8 cellular contexts compared by ENCODE assay signal in genomic region chr2:218217366-218218309, GRCh38. TPM values are rescaled to one million over a fixed set of nuclear protein-coding genes. Genes with fewer than 3 reads are reported as not detected.
A peak's percentile ranks its signal among the peaks of the same experiment; 100 is the strongest.
DNase-seq lines count a peak whose midpoint lies in the region; ATAC-seq and TF ChIP-seq lines count a peak whose summit lies in the region.

No MANE protein-coding gene starts in this region.

- CTCF ChIA-PET in HEK293T (lab: Yijun Ruan, JAX): no interaction called here

- no peaks in the 10 kb centered on the region for H3K9me3 ChIP-seq in esophagus muscularis mucosa

- peak overlapping the region; percentile 94 for H3K4me3 ChIP-seq in GM12864 (ENCODE audit: low read depth, low read length)
- H3K4me3 ChIP-seq in esophagus muscularis mucosa: peak overlapping the region; percentile 84 to 96 (median 86)

- no peaks in the 10 kb centered on the region for H3K36me3 ChIP-seq in esophagus muscularis mucosa

- peaks cover 55 to 56% of the 10 kb centered on the region in 2 donors for H3K4me1 Mint-ChIP-seq in natural killer cell

- no peak for TF ChIP-seq POLR2A in esophagus muscularis mucosa (IDR thresholded peaks at IDR 0.05; ENCODE audit: low read depth)

- peak overlapping the region; percentile 98 to 99 for H3K27ac Mint-ChIP-seq in natural killer cell

- peak overlapping the region; percentile 89 to 96 (median 94) for H3K27ac ChIP-seq in esophagus muscularis mucosa (replicated peaks in 1 of 4)

- POLR2A ChIA-PET in HEK293T (lab: Yijun Ruan, JAX): interaction anchor here (1.1 to 1.8 kb wide), 3 partner anchors 7 to 52 kb away, joined by 3 to 9 read pairs (median 5); partner anchors contain the start of genes AAMP and PNKD

- no peaks in the 10 kb centered on the region for H3K27me3 Mint-ChIP-seq in natural killer cell (ENCODE audit: low read depth in 2 of 2)

- DNase-seq in GM12864 (ENCODE audit: low read depth): peak; percentile 30
- DNase-seq in HEK293T (ENCODE audit: extremely low spot score): peak; percentile 51
- DNase-seq in NOMO-1 treated with DMSO at 0.1 percent for 48 hours (lab: John Stamatoyannopoulos, UW; ENCODE audit: unreplicated experiment): peak; percentile 59
- peak; percentile 70 for DNase-seq in activated T-cell treated with anti-CD3 and anti-CD28 coated beads, Interleukin-2, amount 50 U/mL, for 1 hour
- DNase-seq in esophagus muscularis mucosa (ENCODE audit: extremely low spot score): no peak
- DNase-seq in natural killer cell: peak; percentile 62
- DNase-seq in stimulated activated naive CD4-positive, alpha-beta T cell treated with Interleukin-2 at 50 U/mL for 16 hours (lab: John Stamatoyannopoulos, UW): peak; percentile 73
- no peak for DNase-seq in NCI-H2029 (lab: John Stamatoyannopoulos, UW)

- no peaks in the 10 kb centered on the region for H3K27me3 ChIP-seq in esophagus muscularis mucosa

- intact Hi-C loops in esophagus muscularis mucosa (cut with DNase I) (loop anchor here (5.0 kb wide), 1 partner anchor 45 kb away; the partner anchor contains the start of gene GPBAR1), natural killer cell (cut with micrococcal nuclease) (loop anchor here (1.0 to 5.0 kb wide), 4 partner anchors 12 to 680 kb away; partner anchors contain the start of genes CTDSP1 and CXCR2)

- WGBS in esophagus muscularis mucosa: 1% methylated on average over 44 of the region's 47 CpGs

- TF ChIP-seq CTCF in GM12864 (IDR thresholded peaks at IDR 0.05; ENCODE audit: low read depth, low read length, missing control alignments) (no peak), esophagus muscularis mucosa (IDR thresholded peaks at IDR 0.05) (no peak), natural killer cell (IDR thresholded peaks at IDR 0.05) (no peak)

- TF ChIP-seq EP300 in esophagus muscularis mucosa (IDR thresholded peaks at IDR 0.05): no peak

- peaks cover 11% of the 10 kb centered on the region for H3K36me3 Mint-ChIP-seq in natural killer cell

- H3K4me3 Mint-ChIP-seq in natural killer cell: peak overlapping the region; percentile 96

- peaks cover 40 to 58% (median 55%) of the 10 kb centered on the region in 4 donors for H3K4me1 ChIP-seq in esophagus muscularis mucosa

- ATAC-seq in natural killer cell: peak; percentile 49 to 77 (median 57)

- H3K9me3 Mint-ChIP-seq in natural killer cell: no peaks in the 10 kb centered on the region

TF ChIP-seq in HEK293T, 16 proteins besides CTCF, POLR2A, EP300 and RAD21:
- TF ChIP-seq PKNOX1 (IDR thresholded peaks at IDR 0.05): no peak
- TF ChIP-seq L3MBTL2 (conservative IDR thresholded peaks at IDR 0.05): no peak
- TF ChIP-seq FOXA1 (IDR thresholded peaks at IDR 0.05): no peak
- no peak for TF ChIP-seq ARNT (IDR thresholded peaks at IDR 0.05)
- TF ChIP-seq NFRKB (IDR thresholded peaks at IDR 0.05): no peak
- TF ChIP-seq CTBP1 (IDR thresholded peaks at IDR 0.05; ENCODE audit: borderline replicate concordance): no peak
- TF ChIP-seq LEF1 (IDR thresholded peaks at IDR 0.05; ENCODE audit: borderline replicate concordance): no peak
- TF ChIP-seq SUZ12 (IDR thresholded peaks at IDR 0.05): no peak
- no peak for TF ChIP-seq SP1 (IDR thresholded peaks at IDR 0.05)
- TF ChIP-seq TARDBP (IDR thresholded peaks at IDR 0.05): no peak
- TF ChIP-seq ZNF384 (IDR thresholded peaks at IDR 0.05): no peak
- TF ChIP-seq FOXK2 (IDR thresholded peaks at IDR 0.05): no peak
- TF ChIP-seq ELF4 (IDR thresholded peaks at IDR 0.05): no peak
- no peak for TF ChIP-seq HDGF (IDR thresholded peaks at IDR 0.05; ENCODE audit: borderline replicate concordance)
- no peak for TF ChIP-seq FOXM1 (IDR thresholded peaks at IDR 0.05; ENCODE audit: borderline replicate concordance)
- no peak for TF ChIP-seq BHLHE40 (IDR thresholded peaks at IDR 0.05; ENCODE audit: borderline replicate concordance)

RNA-seq across cellular contexts. Expression of gene ARPC2, which starts 0.6 kb away (rescaled TPM):
- total RNA-seq in esophagus muscularis mucosa: 100 to 1,000 TPM; 257 to 300 (median 270) TPM
- 100 to 1,000 TPM; 824 to 880 (median 830) TPM for total RNA-seq in natural killer cell

RNA-seq across cellular contexts. Expression of gene GPBAR1, which starts 43.2 kb away (rescaled TPM):
- total RNA-seq in esophagus muscularis mucosa: 1 to 10 TPM in 3 of 4 donors, under 1 TPM in 1; 0.42 to 4.5 (median 3.9) TPM
- total RNA-seq in natural killer cell: 1 to 10 TPM; 1.4 to 3.3 (median 2.6) TPM

RNA-seq across cellular contexts. Expression of gene CXCR1, which starts 50.9 kb away (rescaled TPM):
- 1 to 10 TPM in 1 of 4 donors, under 1 TPM in 1, not detected in 2; 0.13 to 4.0 TPM for total RNA-seq in esophagus muscularis mucosa
- 10 to 100 TPM in 2 of 3 donors, 1 to 10 TPM in 1; 9.1 to 19.2 (median 10.6) TPM for total RNA-seq in natural killer cell

RNA-seq across cellular contexts. Expression of gene AAMP, which starts 52.3 kb away (rescaled TPM):
- total RNA-seq in esophagus muscularis mucosa (100 to 1,000 TPM; 104 to 169 (median 144) TPM), natural killer cell (10 to 100 TPM; 52.5 to 61.6 (median 60.0) TPM)

RNA-seq across cellular contexts. Expression of gene PNKD, which starts 52.7 kb away (rescaled TPM):
- total RNA-seq in esophagus muscularis mucosa (10 to 100 TPM; 40.3 to 74.1 (median 56.5) TPM), natural killer cell (10 to 100 TPM; 18.8 to 21.3 (median 18.9) TPM)

Comparison
In these comparisons a context has a peak if more than half of its experiments do, and no peak if none do; other contexts are left out.
1. DNase-seq: peak in GM12864 (single experiment), HEK293T (single experiment), NOMO-1 treated with DMSO at 0.1 percent for 48 hours (single experiment), activated T-cell treated with anti-CD3 and anti-CD28 coated beads, Interleukin-2, amount 50 U/mL, for 1 hour (single experiment), natural killer cell (single experiment) and stimulated activated naive CD4-positive, alpha-beta T cell treated with Interleukin-2 at 50 U/mL for 16 hours (single experiment); none in esophagus muscularis mucosa (single experiment) and NCI-H2029 (single experiment).